15 cellular contexts compared by ENCODE assay signal in the genomic region with DNA sequence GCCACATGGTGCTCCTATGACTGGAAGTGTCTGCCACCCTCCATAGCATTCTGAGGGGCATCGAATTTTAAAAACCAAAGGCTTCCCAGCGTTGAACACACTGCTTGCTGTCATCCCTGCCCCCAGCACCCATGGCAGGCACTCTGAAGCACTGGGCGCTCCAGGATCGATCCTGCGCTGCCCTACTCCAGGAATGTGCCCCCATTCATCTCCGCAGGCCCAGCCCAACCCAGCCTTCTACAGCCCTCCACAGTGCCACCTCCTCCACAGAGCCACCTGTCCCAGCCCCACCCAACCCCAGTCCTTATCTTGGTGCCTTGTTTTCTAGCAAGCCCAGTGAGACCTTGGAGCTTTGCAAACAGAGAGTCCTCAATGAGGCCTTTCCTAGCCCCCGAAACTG. TPM values are rescaled to one million over a fixed set of nuclear protein-coding genes. Genes with fewer than 3 reads are reported as not detected.
DNase-seq lines count a peak whose midpoint lies in the region; ATAC-seq and TF ChIP-seq lines count a peak whose summit lies in the region.
"Had no signal": no experiment of that assay in that cellular context is flagged by ENCODE, and none has a peak within 500 bp of the region (broad histone marks: within the 10 kb centered on the region; RNA-seq: fewer than 3 reads in every experiment).

No MANE protein-coding gene starts in this region.

- DNase-seq in CD4-positive, alpha-beta T cell, result no peak
- DNase-seq in RWPE2 (ENCODE audit: low spot score) (no peak), neural crest cell (ENCODE audit: low read depth, low spot score) (no peak), sigmoid colon (peak; percentile 35), SK-N-DZ (ENCODE audit: low spot score) (no peak)
- DNase-seq in activated naive CD4-positive, alpha-beta T cell treated with anti-CD3 and anti-CD28 coated beads for 36 hours, result no peak
- DNase-seq: 8988T, AML-193, DMS53, GF-D8, GM23248 had no signal

- intact Hi-C loops in CD4-positive, alpha-beta T cell (cut with DNase I, micrococcal nuclease), result loop anchor here (5.0 kb wide), 1 partner anchor 55 kb away; a partner anchor contains a TSS
- intact Hi-C loops in sigmoid colon (cut with DNase I), result no loop called here
- intact Hi-C loops in activated naive CD4-positive, alpha-beta T cell treated with anti-CD3 and anti-CD28 coated beads for 36 hours (cut with micrococcal nuclease), result no loop called here

- no peak overlapping the region for H3K4me3 Mint-ChIP-seq in CD4-positive, alpha-beta T cell
- no peak overlapping the region for H3K4me3 Mint-ChIP-seq in neural crest cell
- H3K4me3 Mint-ChIP-seq in activated naive CD4-positive, alpha-beta T cell treated with anti-CD3 and anti-CD28 coated beads for 36 hours, result no peak overlapping the region

- WGBS in sigmoid colon, 2 donors, result 65 to 80% methylated on average over 7 of the region's 7 CpGs

- no peaks in the 10 kb centered on the region for H3K9me3 Mint-ChIP-seq in CD4-positive, alpha-beta T cell
- no peaks in the 10 kb centered on the region for H3K9me3 Mint-ChIP-seq in neural crest cell
- no peaks in the 10 kb centered on the region for H3K9me3 Mint-ChIP-seq in activated naive CD4-positive, alpha-beta T cell treated with anti-CD3 and anti-CD28 coated beads for 36 hours

- H3K36me3 ChIP-seq in RWPE2 (ENCODE audit: low read depth) (peaks cover 6% of the 10 kb centered on the region; the same call in 1 of the 2 replicates), sigmoid colon (no peaks in the 10 kb centered on the region)
- H3K36me3 ChIP-seq: BLaER1 had no signal

- H3K4me1 ChIP-seq in RWPE2 (ENCODE audit: insufficient read depth, poor library complexity, severe bottlenecking) (peaks cover 37% of the 10 kb centered on the region), sigmoid colon (no peaks in the 10 kb centered on the region)
- H3K4me1 ChIP-seq: BLaER1 had no signal

- ATAC-seq in CD4-positive, alpha-beta T cell (ENCODE audit: poor library complexity), result no peak
- ATAC-seq in RWPE2 (ENCODE audit: low read depth) (no peak), HG02642 (IDR thresholded peaks at IDR 0.05; ENCODE audit: poor library complexity, unreplicated experiment) (no peak)
- ATAC-seq: HCT116 had no signal

- H3K9me3 ChIP-seq in CD4-positive, alpha-beta T cell (ENCODE audit: control insufficient read depth, low read length), result no peaks in the 10 kb centered on the region
- H3K9me3 ChIP-seq in RWPE2 (ENCODE audit: severe bottlenecking) (no peaks in the 10 kb centered on the region), sigmoid colon (no peaks in the 10 kb centered on the region)

- H3K4me3 ChIP-seq in RWPE2 (ENCODE audit: severe bottlenecking) (no peak overlapping the region), sigmoid colon (no peak overlapping the region)
- H3K4me3 ChIP-seq: BLaER1, GM23248 had no signal

- no peaks in the 10 kb centered on the region for H3K27me3 Mint-ChIP-seq in CD4-positive, alpha-beta T cell
- H3K27me3 Mint-ChIP-seq in neural crest cell (ENCODE audit: low read depth), result no peaks in the 10 kb centered on the region
- H3K27me3 Mint-ChIP-seq in activated naive CD4-positive, alpha-beta T cell treated with anti-CD3 and anti-CD28 coated beads for 36 hours (ENCODE audit: low read depth), result no peaks in the 10 kb centered on the region

- no peaks in the 10 kb centered on the region for H3K27me3 ChIP-seq in CD4-positive, alpha-beta T cell (ENCODE audit: control insufficient read depth, insufficient read depth, low read length)
- H3K27me3 ChIP-seq in RWPE2 (ENCODE audit: insufficient read depth, poor library complexity, severe bottlenecking) (no peaks in the 10 kb centered on the region), sigmoid colon (peaks cover 0 to under 1% (median 0%) of the 10 kb centered on the region in 3 donors)
- H3K27me3 ChIP-seq: BLaER1 had no signal

- no peak overlapping the region for H3K27ac ChIP-seq in CD4-positive, alpha-beta T cell (ENCODE audit: low read depth, low read length)
- H3K27ac ChIP-seq in RWPE2 (ENCODE audit: poor library complexity, severe bottlenecking) (peak overlapping the region; percentile 61), sigmoid colon (no peak overlapping the region)
- H3K27ac ChIP-seq: BLaER1, GM23248 had no signal

- CTCF ChIA-PET in CD4-positive, alpha-beta T cell (lab: Charles Lee), result interaction anchor here (3.8 kb wide), 1 partner anchor 53 kb away, joined by 14 read pairs; a partner anchor contains a TSS
- CTCF ChIA-PET in activated naive CD4-positive, alpha-beta T cell treated with anti-CD3 and anti-CD28 coated beads for 36 hours (lab: Charles Lee), result interaction anchor here (1.1 to 1.2 kb wide), 2 partner anchors 10 to 49 kb away, joined by 3 to 4 read pairs; no protein-coding TSS in a partner anchor

- H3K36me3 Mint-ChIP-seq in CD4-positive, alpha-beta T cell (ENCODE audit: low read depth), result peaks cover 53% of the 10 kb centered on the region
- no peaks in the 10 kb centered on the region for H3K36me3 Mint-ChIP-seq in neural crest cell (ENCODE audit: low read depth)
- no peaks in the 10 kb centered on the region for H3K36me3 Mint-ChIP-seq in activated naive CD4-positive, alpha-beta T cell treated with anti-CD3 and anti-CD28 coated beads for 36 hours (ENCODE audit: low read depth)

- peak overlapping the region; percentile 24 for H3K27ac Mint-ChIP-seq in CD4-positive, alpha-beta T cell
- H3K27ac Mint-ChIP-seq in neural crest cell (ENCODE audit: unreplicated experiment), result peak overlapping the region; percentile 91
- H3K27ac Mint-ChIP-seq in activated naive CD4-positive, alpha-beta T cell treated with anti-CD3 and anti-CD28 coated beads for 36 hours, result no peak overlapping the region

- H3K4me1 Mint-ChIP-seq in CD4-positive, alpha-beta T cell (ENCODE audit: low read depth), result peaks cover 7% of the 10 kb centered on the region
- H3K4me1 Mint-ChIP-seq in neural crest cell, result peaks cover 34% of the 10 kb centered on the region
- peaks cover 2% of the 10 kb centered on the region for H3K4me1 Mint-ChIP-seq in activated naive CD4-positive, alpha-beta T cell treated with anti-CD3 and anti-CD28 coated beads for 36 hours (ENCODE audit: low read depth)

- TF ChIP-seq POLR2A in sigmoid colon (IDR thresholded peaks at IDR 0.05), result no peak

- TF ChIP-seq EP300 in sigmoid colon (IDR thresholded peaks at IDR 0.05), result no peak

- POLR2A ChIA-PET in CD4-positive, alpha-beta T cell (lab: Charles Lee), result no interaction called here

- no peak for TF ChIP-seq CTCF in CD4-positive, alpha-beta T cell (IDR thresholded peaks at IDR 0.05)
- TF ChIP-seq CTCF in RWPE2 (IDR thresholded peaks at IDR 0.05; ENCODE audit: poor library complexity, severe bottlenecking) (no peak), neural crest cell (conservative IDR thresholded peaks at IDR 0.05) (no peak), sigmoid colon (IDR thresholded peaks at IDR 0.05) (no peak)

RNA-seq across cellular contexts. Expression of a gene that starts 52.2 kb away (rescaled TPM):
- 10 to 100 TPM; 22.4 to 24.7 TPM for total RNA-seq in CD4-positive, alpha-beta T cell
- total RNA-seq in neural crest cell (8.4 and 9.8 TPM in 2 replicates), sigmoid colon (not detected)
- under 1 TPM in 1 of 3 donors, not detected in 2; 0.03 TPM for polyA plus RNA-seq in sigmoid colon
- total RNA-seq in activated naive CD4-positive, alpha-beta T cell treated with anti-CD3 and anti-CD28 coated beads for 36 hours, result under 1 TPM; 0.07 to 0.10 TPM
- not detected in 2 replicates for polyA plus RNA-seq in SK-N-DZ (2014; cell fraction: cytosol; rRNA removed)
- polyA plus RNA-seq in SK-N-DZ (2014; cell fraction: nucleus; rRNA removed), result not detected in 2 replicates
- total RNA-seq: GM23248, HT-29 had no signal
- polyA plus RNA-seq: GM23248 had no signal

Comparison
In these comparisons a context has a peak if more than half of its experiments do, and no peak if none do; other contexts are left out.
1. intact Hi-C loops: an anchor here in CD4-positive, alpha-beta T cell (5.0 kb wide); none called in sigmoid colon and activated naive CD4-positive, alpha-beta T cell treated with anti-CD3 and anti-CD28 coated beads for 36 hours.